ENCODE assay signal across 23 cellular contexts in genomic region chrX:17707731-17708130, GRCh38. TPM values are rescaled to one million over a fixed set of nuclear protein-coding genes. Genes with fewer than 3 reads are reported as not detected.
"Had no signal": no experiment of that assay in that cellular context is flagged by ENCODE, and none has a peak within 500 bp of the region (broad histone marks: within the 10 kb centered on the region; RNA-seq: fewer than 3 reads in every experiment).

No MANE protein-coding gene starts in this region.

- H3K27ac ChIP-seq: HL-60, SJSA1, SK-N-MC had no signal

- H3K4me3 ChIP-seq: MG63, SJSA1, SK-N-MC had no signal

- H3K27me3 ChIP-seq: MG63, SJSA1 had no signal

- FAIRE-seq: HTR-8/SVneo, RCC 7860 had no signal

- H3K9me3 ChIP-seq: MG63, SJSA1 had no signal

- DNase-seq: KBM-7, MG63, NCI-H1092 treated with DMSO at 0.1 percent for 48 hours, NCI-H1436, NCI-H187, NCI-H2029, NCI-H2081 treated with DMSO at 0.1 percent for 48 hours, NCI-H2171, NCI-H226, NCI-H446, NCI-H510A, NCI-H524 treated with DMSO at 0.1 percent for 48 hours, NCI-H69, NCI-H774, Right ventricle myocardium superior, RPMI8226, SIG-M5 had no signal

- H3K36me3 ChIP-seq: MG63, SJSA1 had no signal

RNA-seq across cellular contexts. Expression of gene SCML1, which starts 29.6 kb away (rescaled TPM):
- total RNA-seq: OCI-LY7 had no signal
